ENCODE assay signal across 8 cellular contexts in the genomic region with DNA sequence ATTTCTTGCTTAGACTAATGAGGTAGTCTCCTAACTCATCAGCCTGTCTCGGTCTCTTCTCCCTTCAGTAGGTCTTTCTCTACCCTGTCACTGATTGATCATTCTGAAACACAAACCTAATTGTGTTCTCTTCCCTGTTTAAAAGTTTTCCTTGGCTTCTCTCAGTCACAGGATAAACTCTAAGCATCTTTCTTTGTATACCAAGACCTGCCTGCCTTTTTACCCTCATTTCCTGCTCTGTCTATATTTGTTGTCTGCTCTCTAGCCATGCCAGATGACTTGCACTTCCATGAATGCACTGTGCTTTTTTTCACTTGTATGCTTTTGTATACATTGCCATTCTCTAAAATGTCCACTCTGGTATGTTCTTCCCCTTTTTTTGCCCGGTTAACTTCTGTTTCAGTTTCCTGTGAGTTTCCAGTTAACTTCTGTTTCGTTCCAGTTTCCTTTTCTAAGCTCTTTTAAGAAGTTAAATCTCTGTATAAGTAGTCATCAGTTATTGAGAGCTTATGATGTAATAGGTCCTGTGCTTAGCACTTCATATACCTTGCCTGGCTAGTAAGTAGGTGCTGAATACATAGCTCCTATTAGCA. TPM values are rescaled to one million over a fixed set of nuclear protein-coding genes. Genes with fewer than 3 reads are reported as not detected.
DNase-seq lines count a peak whose midpoint lies in the region; ATAC-seq, FAIRE-seq and TF ChIP-seq lines count a peak whose summit lies in the region.

No MANE protein-coding gene starts in this region.

- H3K9me3 Mint-ChIP-seq in naive thymus-derived CD8-positive, alpha-beta T cell: no peaks in the 10 kb centered on the region

- H3K27ac Mint-ChIP-seq in naive thymus-derived CD8-positive, alpha-beta T cell: no peak overlapping the region

- TF ChIP-seq POLR2A in body of pancreas (IDR thresholded peaks at IDR 0.05): no peak

- H3K27me3 ChIP-seq in bronchial epithelial cell (ENCODE audit: control insufficient read depth, insufficient read depth, low read length): no peaks in the 10 kb centered on the region
- H3K27me3 ChIP-seq in SJCRH30: no peaks in the 10 kb centered on the region
- no peaks in the 10 kb centered on the region for H3K27me3 ChIP-seq in body of pancreas

- WGBS in body of pancreas, 2 donors: 46 to 51% methylated on average over 3 of the region's 3 CpGs

- H3K27ac ChIP-seq in SJCRH30: no peak overlapping the region
- H3K27ac ChIP-seq in body of pancreas: peak overlapping the region in 2 of 4 donors; percentile 48 to 71

- TF ChIP-seq CTCF in bronchial epithelial cell (IDR thresholded peaks at IDR 0.05; ENCODE audit: insufficient read depth, low read length, severe bottlenecking) (no peak), body of pancreas (IDR thresholded peaks at IDR 0.05) (no peak)

- H3K4me1 ChIP-seq in SJCRH30 (no peaks in the 10 kb centered on the region), body of pancreas (peaks cover 41% of the 10 kb centered on the region)

- ATAC-seq in GM21423 (IDR thresholded peaks at IDR 0.05; ENCODE audit: unreplicated experiment): peak; percentile 69
- peak; percentile 52 to 73 for ATAC-seq in naive thymus-derived CD8-positive, alpha-beta T cell
- no peak for ATAC-seq in body of pancreas

- DNase-seq in DMS53 treated with DMSO at 0.1 percent for 48 hours (lab: John Stamatoyannopoulos, UW; ENCODE audit: unreplicated experiment): peak; percentile 35
- peak; percentile 43 for DNase-seq in HT1080 (ENCODE audit: low read depth)
- peak; percentile 71 for DNase-seq in bronchial epithelial cell (ENCODE audit: low read depth)
- peak in 1 of 10 donors; percentile 25 for DNase-seq in naive thymus-derived CD8-positive, alpha-beta T cell
- DNase-seq in SJCRH30: no peak
- no peak for DNase-seq in RKO (ENCODE audit: low spot score)
- no peak for DNase-seq in body of pancreas

- H3K36me3 Mint-ChIP-seq in naive thymus-derived CD8-positive, alpha-beta T cell: peaks cover 0 to 3% (median 2%) of the 10 kb centered on the region in 3 donors

- H3K4me1 Mint-ChIP-seq in naive thymus-derived CD8-positive, alpha-beta T cell: peaks cover 28 to 62% (median 52%) of the 10 kb centered on the region in 4 donors

- H3K4me3 Mint-ChIP-seq in naive thymus-derived CD8-positive, alpha-beta T cell: no peak overlapping the region

- no peaks in the 10 kb centered on the region for H3K27me3 Mint-ChIP-seq in naive thymus-derived CD8-positive, alpha-beta T cell

- FAIRE-seq in bronchial epithelial cell (lab: Jason Lieb, UNC): no peak

- H3K9me3 ChIP-seq in SJCRH30 (replicated peaks): no peaks in the 10 kb centered on the region
- H3K9me3 ChIP-seq in body of pancreas: no peaks in the 10 kb centered on the region

- intact Hi-C loops in body of pancreas (cut with DNase I): no loop called here

- H3K36me3 ChIP-seq in bronchial epithelial cell (ENCODE audit: control insufficient read depth, insufficient read depth, low read length) (peaks cover 4% of the 10 kb centered on the region), SJCRH30 (peaks cover 3% of the 10 kb centered on the region; the same call in 1 of the 2 replicates), body of pancreas (replicated peaks in 1 of 2; ENCODE audit: insufficient read depth in 1 of 2, low read depth in 2 of 2) (no peaks in the 10 kb centered on the region)

- POLR2A ChIA-PET in naive thymus-derived CD8-positive, alpha-beta T cell (lab: Charles Lee): interaction anchor here (0.6 to 1.8 kb wide), 6 partner anchors 8 to 72 kb away, joined by 3 to 10 read pairs (median 5); a partner anchor contains a TSS

- no peak overlapping the region for H3K4me3 ChIP-seq in bronchial epithelial cell (ENCODE audit: low read depth, low read length)
- no peak overlapping the region for H3K4me3 ChIP-seq in SJCRH30
- no peak overlapping the region for H3K4me3 ChIP-seq in body of pancreas

RNA-seq across cellular contexts. Expression of a gene that starts 12.8 kb away (rescaled TPM):
- total RNA-seq in HT1080 (2014; rRNA removed; shearing (Covaris generic)): 34.8 and 45.3 TPM in 2 replicates
- polyA plus RNA-seq in HT1080 (2015; cell fraction: cytosol; rRNA removed): 23.0 and 30.7 TPM in 2 replicates
- 51.2 and 52.5 TPM in 2 replicates for polyA plus RNA-seq in HT1080 (2015; cell fraction: nucleus; rRNA removed)
- 21.1 and 25.5 TPM in 2 replicates for total RNA-seq in bronchial epithelial cell
- 10 to 100 TPM; 28.6 to 31.5 TPM for total RNA-seq in naive thymus-derived CD8-positive, alpha-beta T cell
- polyA plus RNA-seq in naive thymus-derived CD8-positive, alpha-beta T cell: 10 to 100 TPM in 1 of 3 donors, 1 to 10 TPM in 2; 6.2 to 13.5 (median 9.4) TPM
- total RNA-seq in SJCRH30 (2014; rRNA removed; shearing (Covaris generic)): 36.9 and 37.1 TPM in 2 replicates
- 10 to 100 TPM; 15.8 to 28.7 TPM for total RNA-seq in body of pancreas

Comparison
In these comparisons a context has a peak if more than half of its experiments do, and no peak if none do; other contexts are left out.
1. DNase-seq: peak in DMS53 treated with DMSO at 0.1 percent for 48 hours (single experiment), HT1080 (single experiment) and bronchial epithelial cell (single experiment); none in SJCRH30 (0 of 2), RKO (single experiment) and body of pancreas (0 of 4).